ENCODE assay signal across 25 cellular contexts in genomic region chr2:44155577-44156446, GRCh38. TPM values are rescaled to one million over a fixed set of nuclear protein-coding genes. Genes with fewer than 3 reads are reported as not detected.
DNase-seq lines count a peak whose midpoint lies in the region; ATAC-seq, FAIRE-seq and TF ChIP-seq lines count a peak whose summit lies in the region.
"Had no signal": no experiment of that assay in that cellular context is flagged by ENCODE, and none has a peak within 500 bp of the region (broad histone marks: within the 10 kb centered on the region; RNA-seq: fewer than 3 reads in every experiment).

No MANE protein-coding gene starts in this region.

- DNase-seq in GM23248: peak; percentile 8
- peak; percentile 65 for DNase-seq in OCI-M1 (lab: John Stamatoyannopoulos, UW)
- DNase-seq in bronchial epithelial cell (ENCODE audit: low read depth): peak; percentile 9
- DNase-seq in neural progenitor cell (ENCODE audit: low spot score): no peak
- no peak for DNase-seq in SIG-M5 treated with dmso at 0.1 percent for 504 hours (lab: John Stamatoyannopoulos, UW; ENCODE audit: unreplicated experiment)
- DNase-seq in NK-92 treated with Interleukin-12 subunit alpha and Interleukin-12 subunit beta, amount 100 ng/mL, for 24 hours (lab: John Stamatoyannopoulos, UW): no peak
- DNase-seq: ACHN; activated CD4-positive, alpha-beta memory T cell treated with anti-CD3 and anti-CD28 coated beads, Interleukin-2, amount 10 ng/mL, durations not matched to agents 7 days and 5 days; activated T-cell treated with anti-CD3 and anti-CD28 coated beads, Interleukin-2, amount 50 U/mL, for 4 hours; caudate nucleus; CD4-positive, alpha-beta T cell; DMS79 treated with DMSO at 0.1 percent for 48 hours; effector memory CD4-positive, alpha-beta T cell; NCI-H1048; NCI-H2107; NCI-H526; stomach; T-helper 1 cell; upper lobe of right lung; WERI-Rb-1 had no signal

- no peaks in the 10 kb centered on the region for H3K9me3 Mint-ChIP-seq in neural progenitor cell
- no peaks in the 10 kb centered on the region for H3K9me3 Mint-ChIP-seq in stimulated activated memory B cell treated with anti-CD40 and anti-IgM and Interleukin-4, amounts not matched to agents 10 μg/mL and 1 μg/mL and 100 μg/mL, for 72 hours
- H3K9me3 Mint-ChIP-seq: activated CD4-positive, alpha-beta memory T cell treated with anti-CD3 and anti-CD28 coated beads, Interleukin-2, amount 10 ng/mL, durations not matched to agents 7 days and 5 days; activated T-cell treated with anti-CD3 and anti-CD28 coated beads, Interleukin-2, amount 50 U/mL, for 4 hours; CD4-positive, alpha-beta T cell; neural crest cell had no signal

- TF ChIP-seq CTCF in bronchial epithelial cell (IDR thresholded peaks at IDR 0.05; ENCODE audit: insufficient read depth, low read length, severe bottlenecking) (no peak), neural progenitor cell (IDR thresholded peaks at IDR 0.05) (no peak)

- no peaks in the 10 kb centered on the region for H3K36me3 ChIP-seq in GM23248 (ENCODE audit: low read depth)
- H3K36me3 ChIP-seq in bronchial epithelial cell (ENCODE audit: control insufficient read depth, insufficient read depth, low read length): no peaks in the 10 kb centered on the region
- no peaks in the 10 kb centered on the region for H3K36me3 ChIP-seq in neural progenitor cell
- H3K36me3 ChIP-seq: stomach, upper lobe of right lung, WERI-Rb-1 had no signal

- H3K4me2 ChIP-seq in GM23248 (ENCODE audit: unreplicated experiment) (no peak overlapping the region), neural progenitor cell (no peak overlapping the region)

- no peaks in the 10 kb centered on the region for H4K20me1 ChIP-seq in GM23248 (ENCODE audit: insufficient read depth)
- no peaks in the 10 kb centered on the region for H4K20me1 ChIP-seq in neural progenitor cell (ENCODE audit: low read depth)

- no peaks in the 10 kb centered on the region for H3F3A ChIP-seq in GM23248 (ENCODE audit: insufficient read depth)
- H3F3A ChIP-seq in neural progenitor cell (ENCODE audit: low read depth): peaks cover 13% of the 10 kb centered on the region

- no peaks in the 10 kb centered on the region for H3K4me1 ChIP-seq in GM23248 (ENCODE audit: insufficient read depth)
- no peaks in the 10 kb centered on the region for H3K4me1 ChIP-seq in neural progenitor cell
- H3K4me1 ChIP-seq: stomach, upper lobe of right lung had no signal

- WGBS in GM23248 (ENCODE audit: low coverage in 1 of 2, low lambda C conversion rate in 2 of 2, missing lambda C conversion rate in 2 of 2), 2 experiments: 80 to 83% methylated on average over 6 of the region's 6 CpGs

- no peak overlapping the region for H3K27ac Mint-ChIP-seq in neural progenitor cell
- no peak overlapping the region for H3K27ac Mint-ChIP-seq in stimulated activated memory B cell treated with anti-CD40 and anti-IgM and Interleukin-4, amounts not matched to agents 10 μg/mL and 1 μg/mL and 100 μg/mL, for 72 hours
- H3K27ac Mint-ChIP-seq: activated CD4-positive, alpha-beta memory T cell treated with anti-CD3 and anti-CD28 coated beads, Interleukin-2, amount 10 ng/mL, durations not matched to agents 7 days and 5 days; activated naive CD8-positive, alpha-beta T cell; CD4-positive, alpha-beta T cell had no signal

- H3K79me2 ChIP-seq in GM23248 (ENCODE audit: insufficient read depth) (no peaks in the 10 kb centered on the region), neural progenitor cell (ENCODE audit: low read depth) (no peaks in the 10 kb centered on the region)

- peaks cover under 1% of the 10 kb centered on the region for H3K27me3 Mint-ChIP-seq in neural progenitor cell (ENCODE audit: insufficient read depth, low read depth)
- H3K27me3 Mint-ChIP-seq in stimulated activated memory B cell treated with anti-CD40 and anti-IgM and Interleukin-4, amounts not matched to agents 10 μg/mL and 1 μg/mL and 100 μg/mL, for 72 hours: no peaks in the 10 kb centered on the region
- H3K27me3 Mint-ChIP-seq: activated CD4-positive, alpha-beta memory T cell treated with anti-CD3 and anti-CD28 coated beads, Interleukin-2, amount 10 ng/mL, durations not matched to agents 7 days and 5 days; activated naive CD8-positive, alpha-beta T cell; CD4-positive, alpha-beta T cell had no signal

- no peaks in the 10 kb centered on the region for H3K36me3 Mint-ChIP-seq in neural progenitor cell
- H3K36me3 Mint-ChIP-seq in stimulated activated memory B cell treated with anti-CD40 and anti-IgM and Interleukin-4, amounts not matched to agents 10 μg/mL and 1 μg/mL and 100 μg/mL, for 72 hours: no peaks in the 10 kb centered on the region
- H3K36me3 Mint-ChIP-seq: activated naive CD8-positive, alpha-beta T cell had no signal

- no peaks in the 10 kb centered on the region for H3K9me2 ChIP-seq in GM23248 (ENCODE audit: insufficient read depth)

- no peak overlapping the region for H2AFZ ChIP-seq in GM23248
- H2AFZ ChIP-seq in neural progenitor cell (replicated peaks): peak overlapping the region; percentile 52

- H3K4me3 ChIP-seq in GM23248: no peak overlapping the region
- H3K4me3 ChIP-seq in bronchial epithelial cell (ENCODE audit: low read depth, low read length): no peak overlapping the region
- H3K4me3 ChIP-seq in neural progenitor cell: no peak overlapping the region
- H3K4me3 ChIP-seq: stomach, upper lobe of right lung had no signal

- ATAC-seq in stimulated activated memory B cell treated with anti-CD40 and anti-IgM and Interleukin-4, amounts not matched to agents 10 μg/mL and 1 μg/mL and 100 μg/mL, for 72 hours: no peak
- ATAC-seq in HG02571 (IDR thresholded peaks at IDR 0.05; ENCODE audit: unreplicated experiment): no peak
- ATAC-seq: activated T-cell treated with anti-CD3 and anti-CD28 coated beads, Interleukin-2, amount 50 U/mL, for 4 hours; Panc1; upper lobe of right lung had no signal

- H3K9ac ChIP-seq in GM23248: no peak overlapping the region
- no peak overlapping the region for H3K9ac ChIP-seq in neural progenitor cell

- FAIRE-seq in bronchial epithelial cell (lab: Jason Lieb, UNC): no peak

- H3K27ac ChIP-seq in GM23248 (no peak overlapping the region), neural progenitor cell (peak overlapping the region; percentile 8)
- H3K27ac ChIP-seq: stomach, upper lobe of right lung, WERI-Rb-1 had no signal

- H3K27me3 ChIP-seq in GM23248 (replicated peaks; ENCODE audit: insufficient read depth) (no peaks in the 10 kb centered on the region), bronchial epithelial cell (ENCODE audit: control insufficient read depth, insufficient read depth, low read length) (no peaks in the 10 kb centered on the region), neural progenitor cell (no peaks in the 10 kb centered on the region)
- H3K27me3 ChIP-seq: stomach, upper lobe of right lung had no signal

- no peak overlapping the region for H3K4me3 Mint-ChIP-seq in neural progenitor cell
- no peak overlapping the region for H3K4me3 Mint-ChIP-seq in stimulated activated memory B cell treated with anti-CD40 and anti-IgM and Interleukin-4, amounts not matched to agents 10 μg/mL and 1 μg/mL and 100 μg/mL, for 72 hours
- H3K4me3 Mint-ChIP-seq: activated CD4-positive, alpha-beta memory T cell treated with anti-CD3 and anti-CD28 coated beads, Interleukin-2, amount 10 ng/mL, durations not matched to agents 7 days and 5 days; activated naive CD8-positive, alpha-beta T cell; activated T-cell treated with anti-CD3 and anti-CD28 coated beads, Interleukin-2, amount 50 U/mL, for 4 hours; CD4-positive, alpha-beta T cell; neural crest cell had no signal

- no peaks in the 10 kb centered on the region for H3K9me3 ChIP-seq in GM23248 (ENCODE audit: low read depth)
- no peaks in the 10 kb centered on the region for H3K9me3 ChIP-seq in neural progenitor cell (ENCODE audit: low read depth)
- H3K9me3 ChIP-seq: stomach, upper lobe of right lung had no signal

- H3K4me1 Mint-ChIP-seq in neural progenitor cell: no peaks in the 10 kb centered on the region
- no peaks in the 10 kb centered on the region for H3K4me1 Mint-ChIP-seq in stimulated activated memory B cell treated with anti-CD40 and anti-IgM and Interleukin-4, amounts not matched to agents 10 μg/mL and 1 μg/mL and 100 μg/mL, for 72 hours
- H3K4me1 Mint-ChIP-seq: activated CD4-positive, alpha-beta memory T cell treated with anti-CD3 and anti-CD28 coated beads, Interleukin-2, amount 10 ng/mL, durations not matched to agents 7 days and 5 days; neural crest cell had no signal

- in situ Hi-C loops in GM23248 (cut with MboI): no loop called here

RNA-seq across cellular contexts. Expression of gene PPM1B, which starts 12.9 kb away (rescaled TPM):
- 17.4 and 24.4 TPM in 2 replicates for total RNA-seq in GM23248 (2014; rRNA removed; shearing (Covaris generic))
- 19.7 and 23.1 TPM in 2 replicates for polyA plus RNA-seq in GM23248 (2016; fragmentation: Nextera tagmentation; extraction: Ambion mirVana)
- 35.3 and 44.4 TPM in 2 replicates for total RNA-seq in bronchial epithelial cell
- 57.6 and 86.6 TPM in 2 replicates for total RNA-seq in neural progenitor cell (ENCODE audit: low replicate concordance)

Comparison
In these comparisons a context has a peak if more than half of its experiments do, and no peak if none do; other contexts are left out.
1. DNase-seq: peak in GM23248 (single experiment), OCI-M1 (single experiment) and bronchial epithelial cell (single experiment); none in neural progenitor cell (single experiment), SIG-M5 treated with dmso at 0.1 percent for 504 hours (single experiment) and NK-92 treated with Interleukin-12 subunit alpha and Interleukin-12 subunit beta, amount 100 ng/mL, for 24 hours (single experiment).